In the genomic region with DNA sequence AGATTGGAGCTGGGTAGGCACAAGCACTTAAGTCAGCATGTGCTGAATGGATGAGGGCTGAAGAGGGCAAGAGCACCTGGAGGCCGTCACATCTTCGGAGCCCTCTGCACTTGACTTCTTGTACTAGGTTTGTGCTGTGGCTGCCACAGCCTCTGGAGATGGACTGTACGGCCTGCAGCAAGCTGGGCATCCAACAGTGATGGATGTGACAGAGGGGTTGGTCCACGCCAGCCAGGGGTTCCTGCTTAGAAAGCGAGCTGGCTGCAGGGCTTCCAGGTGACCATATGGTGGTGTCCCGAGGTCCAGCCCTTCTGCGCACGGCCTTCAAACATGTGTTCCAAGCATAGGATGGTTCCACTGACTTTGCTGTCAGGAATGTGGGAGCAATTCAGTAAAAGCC, we compare ENCODE assay signal across 20 cellular contexts.
DNase-seq lines count a peak whose midpoint lies in the region; ATAC-seq and TF ChIP-seq lines count a peak whose summit lies in the region.
"Had no signal": no experiment of that assay in that cellular context is flagged by ENCODE, and none has a peak within 500 bp of the region (broad histone marks: within the 10 kb centered on the region; RNA-seq: fewer than 3 reads in every experiment).

No MANE protein-coding gene starts in this region.

- POLR2A ChIA-PET in activated CD4-positive, alpha-beta memory T cell treated with anti-CD3 and anti-CD28 coated beads for 36 hours (lab: Charles Lee): no interaction called here

- H3K27me3 Mint-ChIP-seq in activated CD8-positive, alpha-beta memory T cell treated with anti-CD3 and anti-CD28 coated beads, Interleukin-2, amount 10 ng/mL, durations not matched to agents 7 days and 5 days: peaks cover 2% of the 10 kb centered on the region
- peaks cover 1 to 4% (median 2%) of the 10 kb centered on the region in 3 donors for H3K27me3 Mint-ChIP-seq in CD14-positive monocyte (ENCODE audit: low read depth in 3 of 3)
- peaks cover 2% of the 10 kb centered on the region for H3K27me3 Mint-ChIP-seq in activated CD4-positive, alpha-beta memory T cell treated with anti-CD3 and anti-CD28 coated beads for 36 hours

- no peaks in the 10 kb centered on the region for H3K36me3 ChIP-seq in left lung

- CTCF ChIA-PET in activated CD8-positive, alpha-beta memory T cell treated with anti-CD3 and anti-CD28 coated beads, Interleukin-2, amount 10 ng/mL, durations not matched to agents 7 days and 5 days (lab: Charles Lee): interaction anchor here (0.9 kb wide), 1 partner anchor 13 kb away, joined by 3 read pairs; no protein-coding TSS in a partner anchor
- CTCF ChIA-PET in activated CD4-positive, alpha-beta memory T cell treated with anti-CD3 and anti-CD28 coated beads for 36 hours (lab: Charles Lee): no interaction called here

- no peaks in the 10 kb centered on the region for H3K4me1 ChIP-seq in left lung

- peaks cover 0 to 2% of the 10 kb centered on the region in 2 donors for H3K9me3 ChIP-seq in left lung

- TF ChIP-seq CTCF in CD14-positive monocyte (IDR thresholded peaks at IDR 0.05) (no peak), left lung (IDR thresholded peaks at IDR 0.05) (no peak)

- intact Hi-C loops in CD14-positive monocyte (cut with micrococcal nuclease) (no loop called here), left lung (cut with DNase I) (no loop called here)
- intact Hi-C loops in activated CD4-positive, alpha-beta memory T cell treated with anti-CD3 and anti-CD28 coated beads for 36 hours (cut with micrococcal nuclease): no loop called here

- no peak for ATAC-seq in activated CD8-positive, alpha-beta memory T cell treated with anti-CD3 and anti-CD28 coated beads, Interleukin-2, amount 10 ng/mL, durations not matched to agents 7 days and 5 days
- no peak for ATAC-seq in left lung
- ATAC-seq in stimulated activated effector memory CD8-positive, alpha-beta T cell treated with anti-CD3 and anti-CD28 coated beads, Interleukin-12 subunit alpha, Interleukin-12 subunit beta, amount 100 ng/mL, for 72 hours: peak; percentile 28
- ATAC-seq: GM23338 had no signal

- DNase-seq in activated CD8-positive, alpha-beta memory T cell treated with anti-CD3 and anti-CD28 coated beads, Interleukin-2, amount 50 U/mL, for 4 hours: peak; percentile 5
- DNase-seq in activated CD8-positive, alpha-beta memory T cell treated with anti-CD3 and anti-CD28 coated beads, Interleukin-2, amount 10 ng/mL, durations not matched to agents 7 days and 5 days: no peak
- DNase-seq in CD14-positive monocyte (ENCODE audit: low spot score) (peak; percentile 20), left lung (peak; percentile 24 to 37), SW 1271 (lab: John Stamatoyannopoulos, UW) (no peak), EL (no peak)
- no peak for DNase-seq in stimulated activated effector memory CD8-positive, alpha-beta T cell treated with anti-CD3 and anti-CD28 coated beads, Interleukin-12 subunit alpha, Interleukin-12 subunit beta, amount 100 ng/mL, for 72 hours (ENCODE audit: low spot score in 2 of 2)
- no peak for DNase-seq in activated CD4-positive, alpha-beta memory T cell treated with anti-CD3 and anti-CD28 coated beads for 36 hours
- DNase-seq: AML-193, HCEC 1CT, IMR-90, NCI-H1417 treated with DMSO at 0.1 percent for 48 hours, NCI-H187 treated with DMSO at 0.1 percent for 48 hours, NCI-H2227 treated with DMSO at 0.1 percent for 48 hours, NCI-H510A treated with DMSO at 0.1 percent for 48 hours, NCI-H774 had no signal

- H3K27ac Mint-ChIP-seq in activated CD8-positive, alpha-beta memory T cell treated with anti-CD3 and anti-CD28 coated beads, Interleukin-2, amount 10 ng/mL, durations not matched to agents 7 days and 5 days: no peak overlapping the region
- H3K27ac Mint-ChIP-seq in CD14-positive monocyte: no peak overlapping the region
- no peak overlapping the region for H3K27ac Mint-ChIP-seq in stimulated activated effector memory CD8-positive, alpha-beta T cell treated with anti-CD3 and anti-CD28 coated beads, Interleukin-12 subunit alpha, Interleukin-12 subunit beta, amount 100 ng/mL, for 72 hours
- no peak overlapping the region for H3K27ac Mint-ChIP-seq in activated CD4-positive, alpha-beta memory T cell treated with anti-CD3 and anti-CD28 coated beads for 36 hours
- H3K27ac Mint-ChIP-seq: GM23338 had no signal

- H3K4me3 Mint-ChIP-seq in activated CD8-positive, alpha-beta memory T cell treated with anti-CD3 and anti-CD28 coated beads, Interleukin-2, amount 10 ng/mL, durations not matched to agents 7 days and 5 days: no peak overlapping the region
- H3K4me3 Mint-ChIP-seq in CD14-positive monocyte: no peak overlapping the region
- H3K4me3 Mint-ChIP-seq in stimulated activated effector memory CD8-positive, alpha-beta T cell treated with anti-CD3 and anti-CD28 coated beads, Interleukin-12 subunit alpha, Interleukin-12 subunit beta, amount 100 ng/mL, for 72 hours: no peak overlapping the region
- H3K4me3 Mint-ChIP-seq in activated CD4-positive, alpha-beta memory T cell treated with anti-CD3 and anti-CD28 coated beads for 36 hours: no peak overlapping the region
- H3K4me3 Mint-ChIP-seq: GM23338 had no signal

- no peak overlapping the region for H3K4me3 ChIP-seq in left lung
- H3K4me3 ChIP-seq: GM23338 had no signal

- peaks cover 0 to under 1% of the 10 kb centered on the region in 2 donors for H3K27me3 ChIP-seq in left lung

- no peaks in the 10 kb centered on the region for H3K36me3 Mint-ChIP-seq in activated CD8-positive, alpha-beta memory T cell treated with anti-CD3 and anti-CD28 coated beads, Interleukin-2, amount 10 ng/mL, durations not matched to agents 7 days and 5 days
- H3K36me3 Mint-ChIP-seq in CD14-positive monocyte: no peaks in the 10 kb centered on the region
- H3K36me3 Mint-ChIP-seq in stimulated activated effector memory CD8-positive, alpha-beta T cell treated with anti-CD3 and anti-CD28 coated beads, Interleukin-12 subunit alpha, Interleukin-12 subunit beta, amount 100 ng/mL, for 72 hours: no peaks in the 10 kb centered on the region
- no peaks in the 10 kb centered on the region for H3K36me3 Mint-ChIP-seq in activated CD4-positive, alpha-beta memory T cell treated with anti-CD3 and anti-CD28 coated beads for 36 hours

- H3K27ac ChIP-seq in left lung: no peak overlapping the region
- H3K27ac ChIP-seq: 22Rv1, C4-2B, HL-60 had no signal

- H3K4me1 Mint-ChIP-seq in activated CD8-positive, alpha-beta memory T cell treated with anti-CD3 and anti-CD28 coated beads, Interleukin-2, amount 10 ng/mL, durations not matched to agents 7 days and 5 days: no peaks in the 10 kb centered on the region
- H3K4me1 Mint-ChIP-seq in CD14-positive monocyte: peaks cover 2% of the 10 kb centered on the region
- no peaks in the 10 kb centered on the region for H3K4me1 Mint-ChIP-seq in stimulated activated effector memory CD8-positive, alpha-beta T cell treated with anti-CD3 and anti-CD28 coated beads, Interleukin-12 subunit alpha, Interleukin-12 subunit beta, amount 100 ng/mL, for 72 hours
- H3K4me1 Mint-ChIP-seq in activated CD4-positive, alpha-beta memory T cell treated with anti-CD3 and anti-CD28 coated beads for 36 hours (ENCODE audit: low read depth): no peaks in the 10 kb centered on the region
- H3K4me1 Mint-ChIP-seq: GM23338 had no signal

- peaks cover 5% of the 10 kb centered on the region for H3K9me3 Mint-ChIP-seq in activated CD8-positive, alpha-beta memory T cell treated with anti-CD3 and anti-CD28 coated beads, Interleukin-2, amount 10 ng/mL, durations not matched to agents 7 days and 5 days (ENCODE audit: low read depth)
- H3K9me3 Mint-ChIP-seq in CD14-positive monocyte: peaks cover 3 to 14% (median 6%) of the 10 kb centered on the region in 7 donors
- H3K9me3 Mint-ChIP-seq in stimulated activated effector memory CD8-positive, alpha-beta T cell treated with anti-CD3 and anti-CD28 coated beads, Interleukin-12 subunit alpha, Interleukin-12 subunit beta, amount 100 ng/mL, for 72 hours: peaks cover 3% of the 10 kb centered on the region
- peaks cover 7% of the 10 kb centered on the region for H3K9me3 Mint-ChIP-seq in activated CD4-positive, alpha-beta memory T cell treated with anti-CD3 and anti-CD28 coated beads for 36 hours

Comparison
In these comparisons a context has a peak if more than half of its experiments do, and no peak if none do; other contexts are left out.
1. DNase-seq: peak in activated CD8-positive, alpha-beta memory T cell treated with anti-CD3 and anti-CD28 coated beads, Interleukin-2, amount 50 U/mL, for 4 hours (single experiment), CD14-positive monocyte (single experiment) and left lung (2 of 2); none in activated CD8-positive, alpha-beta memory T cell treated with anti-CD3 and anti-CD28 coated beads, Interleukin-2, amount 10 ng/mL, durations not matched to agents 7 days and 5 days (single experiment), stimulated activated effector memory CD8-positive, alpha-beta T cell treated with anti-CD3 and anti-CD28 coated beads, Interleukin-12 subunit alpha, Interleukin-12 subunit beta, amount 100 ng/mL, for 72 hours (0 of 2), SW 1271 (0 of 2), activated CD4-positive, alpha-beta memory T cell treated with anti-CD3 and anti-CD28 coated beads for 36 hours (single experiment) and EL (single experiment).